ENCODE assay signal across 1 cellular context in the genomic region with DNA sequence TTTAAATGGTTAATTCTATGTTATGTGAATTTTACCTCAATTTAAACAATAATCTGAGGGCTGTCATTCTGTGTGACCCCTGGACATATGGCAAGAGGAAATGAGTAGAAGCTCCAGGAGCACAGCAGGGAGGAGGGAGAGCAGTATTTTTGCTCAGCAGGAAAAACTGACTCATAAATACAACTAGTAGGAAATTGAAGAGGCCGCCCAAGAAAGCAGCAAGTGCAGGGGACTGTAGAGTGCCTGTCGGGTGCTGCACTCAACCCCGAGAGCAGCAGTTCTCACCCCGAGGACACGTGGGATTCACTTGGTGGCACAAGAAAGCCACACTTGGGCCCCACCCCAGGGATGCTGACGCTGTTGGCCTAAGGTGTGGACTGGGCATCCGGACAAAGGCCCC.
TF ChIP-seq lines count a peak whose summit lies in the region.

No MANE protein-coding gene starts in this region.

TF ChIP-seq in HepG2, 621 proteins besides CTCF, POLR2A, EP300 and RAD21 (continued from another document):
- 0 out of 2 replicates have a peak, but pooled peaks have one; percentile 26 for TF ChIP-seq SMAD1 (CRISPR knock-in tag; IDR thresholded peaks at IDR 0.05; ENCODE audit: borderline replicate concordance, low read depth)
- no peak for TF ChIP-seq ZNF33A (CRISPR knock-in tag; IDR thresholded peaks at IDR 0.05; ENCODE audit: borderline replicate concordance)
- no peak for TF ChIP-seq ZNF879 (CRISPR knock-in tag; IDR thresholded peaks at IDR 0.05)
- no peak for TF ChIP-seq PAWR (CRISPR knock-in tag; IDR thresholded peaks at IDR 0.05; ENCODE audit: borderline replicate concordance)
- TF ChIP-seq, protein P1, sequence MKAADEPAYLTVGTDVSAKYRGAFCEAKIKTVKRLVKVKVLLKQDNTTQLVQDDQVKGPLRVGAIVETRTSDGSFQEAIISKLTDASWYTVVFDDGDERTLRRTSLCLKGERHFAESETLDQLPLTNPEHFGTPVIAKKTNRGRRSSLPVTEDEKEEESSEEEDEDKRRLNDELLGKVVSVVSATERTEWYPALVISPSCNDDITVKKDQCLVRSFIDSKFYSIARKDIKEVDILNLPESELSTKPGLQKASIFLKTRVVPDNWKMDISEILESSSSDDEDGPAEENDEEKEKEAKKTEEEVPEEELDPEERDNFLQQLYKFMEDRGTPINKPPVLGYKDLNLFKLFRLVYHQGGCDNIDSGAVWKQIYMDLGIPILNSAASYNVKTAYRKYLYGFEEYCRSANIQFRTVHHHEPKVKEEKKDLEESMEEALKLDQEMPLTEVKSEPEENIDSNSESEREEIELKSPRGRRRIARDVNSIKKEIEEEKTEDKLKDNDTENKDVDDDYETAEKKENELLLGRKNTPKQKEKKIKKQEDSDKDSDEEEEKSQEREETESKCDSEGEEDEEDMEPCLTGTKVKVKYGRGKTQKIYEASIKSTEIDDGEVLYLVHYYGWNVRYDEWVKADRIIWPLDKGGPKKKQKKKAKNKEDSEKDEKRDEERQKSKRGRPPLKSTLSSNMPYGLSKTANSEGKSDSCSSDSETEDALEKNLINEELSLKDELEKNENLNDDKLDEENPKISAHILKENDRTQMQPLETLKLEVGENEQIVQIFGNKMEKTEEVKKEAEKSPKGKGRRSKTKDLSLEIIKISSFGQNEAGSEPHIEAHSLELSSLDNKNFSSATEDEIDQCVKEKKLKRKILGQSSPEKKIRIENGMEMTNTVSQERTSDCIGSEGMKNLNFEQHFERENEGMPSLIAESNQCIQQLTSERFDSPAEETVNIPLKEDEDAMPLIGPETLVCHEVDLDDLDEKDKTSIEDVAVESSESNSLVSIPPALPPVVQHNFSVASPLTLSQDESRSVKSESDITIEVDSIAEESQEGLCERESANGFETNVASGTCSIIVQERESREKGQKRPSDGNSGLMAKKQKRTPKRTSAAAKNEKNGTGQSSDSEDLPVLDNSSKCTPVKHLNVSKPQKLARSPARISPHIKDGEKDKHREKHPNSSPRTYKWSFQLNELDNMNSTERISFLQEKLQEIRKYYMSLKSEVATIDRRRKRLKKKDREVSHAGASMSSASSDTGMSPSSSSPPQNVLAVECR (CRISPR knock-in tag; IDR thresholded peaks at IDR 0.05; ENCODE audit: borderline replicate concordance): no peak
